In genomic region chr6:144344651-144345050, GRCh38 we compare ENCODE assay signal across 8 cellular contexts. TPM values are rescaled to one million over a fixed set of nuclear protein-coding genes. Genes with fewer than 3 reads are reported as not detected.
A peak's percentile ranks its signal among the peaks of the same experiment; 100 is the strongest.
DNase-seq lines count a peak whose midpoint lies in the region; ATAC-seq and TF ChIP-seq lines count a peak whose summit lies in the region.

No MANE protein-coding gene starts in this region.

- no peak for TF ChIP-seq CTCF in nephron (IDR thresholded peaks at IDR 0.05; ENCODE audit: unreplicated experiment in 3 of 3)

- ATAC-seq in GM18868 (IDR thresholded peaks at IDR 0.05; ENCODE audit: unreplicated experiment) (peak; percentile 35), HG02642 (IDR thresholded peaks at IDR 0.05; ENCODE audit: poor library complexity, unreplicated experiment) (peak; percentile 54)

- no peaks in the 10 kb centered on the region for H3K27me3 Mint-ChIP-seq in activated CD4-positive, alpha-beta T cell treated with anti-CD3 and anti-CD28 coated beads, Interleukin-2, amount 10 ng/mL, durations not matched to agents 24 days and 14 days
- H3K27me3 Mint-ChIP-seq in nephron (ENCODE audit: low read depth), result no peaks in the 10 kb centered on the region

- H3K4me3 Mint-ChIP-seq in activated CD4-positive, alpha-beta T cell treated with anti-CD3 and anti-CD28 coated beads, Interleukin-2, amount 10 ng/mL, durations not matched to agents 24 days and 14 days, result peak overlapping the region; percentile 89
- no peak overlapping the region for H3K4me3 Mint-ChIP-seq in nephron

- no peaks in the 10 kb centered on the region for H3K9me3 Mint-ChIP-seq in activated CD4-positive, alpha-beta T cell treated with anti-CD3 and anti-CD28 coated beads, Interleukin-2, amount 10 ng/mL, durations not matched to agents 24 days and 14 days
- no peaks in the 10 kb centered on the region for H3K9me3 Mint-ChIP-seq in nephron

- peaks cover 11% of the 10 kb centered on the region for H3K36me3 Mint-ChIP-seq in activated CD4-positive, alpha-beta T cell treated with anti-CD3 and anti-CD28 coated beads, Interleukin-2, amount 10 ng/mL, durations not matched to agents 24 days and 14 days (ENCODE audit: low read depth)
- H3K36me3 Mint-ChIP-seq in nephron (ENCODE audit: low read depth), result no peaks in the 10 kb centered on the region

- intact Hi-C loops in activated CD4-positive, alpha-beta T cell treated with anti-CD3 and anti-CD28 coated beads, Interleukin-2, amount 10 ng/mL, durations not matched to agents 24 days and 14 days (cut with micrococcal nuclease), result loop anchor here (1.0 to 5.0 kb wide), 6 partner anchors 10 to 249 kb away; partner anchors contain the start of gene SF3B5

- DNase-seq in activated CD4-positive, alpha-beta T cell treated with anti-CD3 and anti-CD28 coated beads, Interleukin-2, amount 10 ng/mL, durations not matched to agents 24 days and 14 days, result peak; percentile 85
- DNase-seq in NCI-H2196 treated with DMSO at 0.1 percent for 48 hours (lab: John Stamatoyannopoulos, UW; ENCODE audit: unreplicated experiment) (no peak), COLO829 (ENCODE audit: low spot score) (no peak), NCI-H748 treated with DMSO at 0.1 percent for 48 hours (lab: John Stamatoyannopoulos, UW) (no peak), NCI-H2171 (lab: John Stamatoyannopoulos, UW) (no peak)

- H3K4me1 Mint-ChIP-seq in activated CD4-positive, alpha-beta T cell treated with anti-CD3 and anti-CD28 coated beads, Interleukin-2, amount 10 ng/mL, durations not matched to agents 24 days and 14 days, result peaks cover 57% of the 10 kb centered on the region
- H3K4me1 Mint-ChIP-seq in nephron, result peaks cover 33% of the 10 kb centered on the region

- peak overlapping the region; percentile 96 for H3K27ac Mint-ChIP-seq in activated CD4-positive, alpha-beta T cell treated with anti-CD3 and anti-CD28 coated beads, Interleukin-2, amount 10 ng/mL, durations not matched to agents 24 days and 14 days
- H3K27ac Mint-ChIP-seq in nephron, result peak overlapping the region; percentile 19 to 73 (median 21)

RNA-seq across cellular contexts. Expression of gene UTRN, which starts 59.5 kb away (rescaled TPM):
- total RNA-seq in activated CD4-positive, alpha-beta T cell treated with anti-CD3 and anti-CD28 coated beads, Interleukin-2, amount 10 ng/mL, durations not matched to agents 24 days and 14 days, result 36.7 and 45.1 TPM in 2 replicates
